Comparison of ENCODE assay signal across 8 cellular contexts in genomic region chr7:140342732-140343514, GRCh38. TPM values are rescaled to one million over a fixed set of nuclear protein-coding genes. Genes with fewer than 3 reads are reported as not detected.
A peak's percentile ranks its signal among the peaks of the same experiment; 100 is the strongest.
DNase-seq lines count a peak whose midpoint lies in the region; ATAC-seq, FAIRE-seq and TF ChIP-seq lines count a peak whose summit lies in the region.

No MANE protein-coding gene starts in this region.

- no peak overlapping the region for H3K4me2 ChIP-seq in fibroblast of lung (ENCODE audit: extremely low read depth, insufficient read depth, low read length)

- intact Hi-C loops in pancreas (cut with DNase I), result no loop called here

- H3K4me1 ChIP-seq in RWPE2 (ENCODE audit: insufficient read depth, poor library complexity, severe bottlenecking), result no peaks in the 10 kb centered on the region
- H3K4me1 ChIP-seq in fibroblast of lung (ENCODE audit: control insufficient read depth, extremely low read depth, insufficient read depth, low read length), result no peaks in the 10 kb centered on the region
- no peaks in the 10 kb centered on the region for H3K4me1 ChIP-seq in pancreas

- ATAC-seq in RWPE2 (ENCODE audit: low read depth) (no peak), pancreas (peak in 3 of 4 donors; percentile 78 to 95 (median 88)), GM21723 (IDR thresholded peaks at IDR 0.05; ENCODE audit: unreplicated experiment) (no peak), GM18867 (IDR thresholded peaks at IDR 0.05; ENCODE audit: unreplicated experiment) (no peak), HG03565 (IDR thresholded peaks at IDR 0.05; ENCODE audit: unreplicated experiment) (no peak)

- no peaks in the 10 kb centered on the region for H3K79me2 ChIP-seq in fibroblast of lung (ENCODE audit: control insufficient read depth, insufficient read depth, low read length)

- no peak for FAIRE-seq in pancreas (lab: Jason Lieb, UNC)

- H4K20me1 ChIP-seq in fibroblast of lung (ENCODE audit: control insufficient read depth, extremely low read depth, insufficient read depth, low read length), result no peaks in the 10 kb centered on the region

- DNase-seq in Ammon's horn (ENCODE audit: low spot score) (peak; percentile 87), H7 (peak; percentile 83), RWPE2 (ENCODE audit: low spot score) (no peak), fibroblast of lung (ENCODE audit: low read depth in 2 of 2) (peak; percentile 18 to 32), pancreas (peak in 2 of 6 donors; percentile 19 to 33)

- 78 to 81% methylated on average over 13 of the region's 13 CpGs for WGBS in pancreas, 2 donors

- peaks cover 25% of the 10 kb centered on the region for H3K36me3 ChIP-seq in H7 (replicated peaks; ENCODE audit: control insufficient read depth, insufficient read depth, low read length)
- peaks cover 27% of the 10 kb centered on the region for H3K36me3 ChIP-seq in RWPE2 (ENCODE audit: low read depth)
- H3K36me3 ChIP-seq in fibroblast of lung (ENCODE audit: control insufficient read depth, insufficient read depth, low read length), result no peaks in the 10 kb centered on the region
- H3K36me3 ChIP-seq in pancreas, result peaks cover 0 to 41% (median 0%) of the 10 kb centered on the region in 3 donors

- H3K9ac ChIP-seq in fibroblast of lung (ENCODE audit: insufficient read depth, low read length), result no peak overlapping the region

- TF ChIP-seq CTCF in RWPE2 (IDR thresholded peaks at IDR 0.05; ENCODE audit: poor library complexity, severe bottlenecking) (peak; percentile 10), fibroblast of lung (conservative IDR thresholded peaks at IDR 0.05 in 1 of 2, IDR thresholded peaks at IDR 0.05 in 1 of 2; ENCODE audit: low read depth in 1 of 2, low read length in 2 of 2) (peak; percentile 33 to 43), pancreas (IDR thresholded peaks at IDR 0.05) (no peak)

- H3K9me3 ChIP-seq in RWPE2 (ENCODE audit: severe bottlenecking) (no peaks in the 10 kb centered on the region), fibroblast of lung (ENCODE audit: control insufficient read depth, insufficient read depth, low read depth, low read length) (no peaks in the 10 kb centered on the region), pancreas (no peaks in the 10 kb centered on the region)

- H3K27me3 ChIP-seq in H7 (ENCODE audit: control insufficient read depth, insufficient read depth, low read length) (no peaks in the 10 kb centered on the region), RWPE2 (ENCODE audit: insufficient read depth, poor library complexity, severe bottlenecking) (no peaks in the 10 kb centered on the region), fibroblast of lung (ENCODE audit: control insufficient read depth, insufficient read depth, low read length) (no peaks in the 10 kb centered on the region), pancreas (no peaks in the 10 kb centered on the region)

- H3K27ac ChIP-seq in RWPE2 (ENCODE audit: poor library complexity, severe bottlenecking) (no peak overlapping the region), fibroblast of lung (ENCODE audit: insufficient read depth, low read length) (no peak overlapping the region), pancreas (no peak overlapping the region)

- H3K4me3 ChIP-seq in H7 (ENCODE audit: insufficient read depth, low read depth, low read length) (no peak overlapping the region), RWPE2 (ENCODE audit: severe bottlenecking) (no peak overlapping the region), fibroblast of lung (replicated peaks in 1 of 4; ENCODE audit: control extremely low read depth in 1 of 4, insufficient read depth in 1 of 4, low read depth in 3 of 4, low read length in 4 of 4) (no peak overlapping the region), pancreas (no peak overlapping the region)

- no peak overlapping the region for H2AFZ ChIP-seq in fibroblast of lung (ENCODE audit: low read length)

RNA-seq across cellular contexts. Expression of gene SLC37A3, which starts 55.4 kb away (rescaled TPM):
- total RNA-seq in H7 (2014; rRNA removed; shearing (Covaris generic)), result 40.1 and 64.1 TPM in 2 replicates
- total RNA-seq in fibroblast of lung, result 53.5 and 58.0 TPM in 2 replicates
- polyA plus RNA-seq in fibroblast of lung, result 54.3 and 81.7 TPM in 2 replicates
- 22.2 and 36.7 TPM in 2 replicates for polyA plus RNA-seq in fibroblast of lung (2012)
- polyA minus RNA-seq in fibroblast of lung (ENCODE audit: low replicate concordance), result 68.3 and 86.4 TPM in 2 replicates
- 10 to 100 TPM; 22.8 to 30.3 (median 24.0) TPM for total RNA-seq in pancreas
- polyA plus RNA-seq in pancreas, result 10 to 100 TPM; 17.3 to 28.0 TPM

Comparison
In these comparisons a context has a peak if more than half of its experiments do, and no peak if none do; other contexts are left out.
1. ATAC-seq: peak in pancreas (3 of 4); none in RWPE2 (single experiment), GM21723 (single experiment), GM18867 (single experiment) and HG03565 (single experiment).
2. CTCF ChIP-seq: peak in RWPE2 (single experiment) and fibroblast of lung (2 of 2); none in pancreas (0 of 4).